Comparison of ENCODE assay signal across 6 cellular contexts in the genomic region with DNA sequence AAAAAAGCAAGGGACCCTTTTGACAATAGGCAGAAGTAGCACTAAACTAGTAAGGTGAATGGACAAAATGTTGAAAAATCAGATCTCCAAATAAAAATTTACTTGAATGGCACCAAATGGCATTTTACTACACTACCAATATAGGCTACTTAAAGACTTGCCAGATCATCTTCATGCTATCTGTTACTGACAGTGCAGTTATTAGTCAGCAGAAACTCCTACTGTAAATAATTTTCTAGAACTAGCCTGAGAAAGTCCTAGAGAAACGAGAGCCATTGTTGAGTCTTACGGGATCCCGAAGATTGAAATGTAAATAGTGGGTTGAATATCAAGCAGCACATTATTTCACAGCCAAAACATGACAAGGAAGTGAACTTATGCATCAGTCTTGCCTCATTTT.
"Had no signal": no experiment of that assay in that cellular context is flagged by ENCODE, and none has a peak within 500 bp of the region (broad histone marks: within the 10 kb centered on the region; RNA-seq: fewer than 3 reads in every experiment).

No MANE protein-coding gene starts in this region.

- H3K27ac ChIP-seq: HL-60 had no signal

- H3K4me3 ChIP-seq: K562 had no signal

- DNase-seq: IMR-90, KBM-7, KG1 had no signal

- ATAC-seq: HepG2, K562 had no signal
